In genomic region chr12:9869307-9870161, GRCh38 we compare ENCODE assay signal across 8 cellular contexts. TPM values are rescaled to one million over a fixed set of nuclear protein-coding genes. Genes with fewer than 3 reads are reported as not detected.
DNase-seq lines count a peak whose midpoint lies in the region; ATAC-seq and TF ChIP-seq lines count a peak whose summit lies in the region.

Gene CLEC2B, minus strand, starts transcription at chr12:9869354.

- H3K4me3 ChIP-seq in fibroblast of the aortic adventitia (ENCODE audit: low read depth, low read length), result peak within 1 kb of the TSS; percentile 56

- no peak for TF ChIP-seq CTCF in activated CD8-positive, alpha-beta T cell treated with anti-CD3 and anti-CD28 coated beads for 36 hours (IDR thresholded peaks at IDR 0.05)
- TF ChIP-seq CTCF in fibroblast of the aortic adventitia (IDR thresholded peaks at IDR 0.05; ENCODE audit: insufficient read depth, low read length) (no peak), GM20000 (IDR thresholded peaks at IDR 0.05; ENCODE audit: extremely low read depth, missing control alignments) (no peak)

- peak within 1 kb of the TSS; percentile 85 for H3K4me3 Mint-ChIP-seq in activated CD8-positive, alpha-beta T cell treated with anti-CD3 and anti-CD28 coated beads for 36 hours

- CTCF ChIA-PET in activated CD8-positive, alpha-beta T cell treated with anti-CD3 and anti-CD28 coated beads for 36 hours (lab: Charles Lee), result interaction anchor here (0.9 to 3.6 kb wide), 8 partner anchors 55 to 126 kb away, joined by 3 to 21 read pairs (median 5); no protein-coding TSS in a partner anchor

- peaks cover 23% of the 10 kb centered on the region for H3K4me1 Mint-ChIP-seq in activated CD8-positive, alpha-beta T cell treated with anti-CD3 and anti-CD28 coated beads for 36 hours (ENCODE audit: low read depth)

- peak; percentile 68 for ATAC-seq in activated CD8-positive, alpha-beta T cell treated with anti-CD3 and anti-CD28 coated beads for 36 hours
- ATAC-seq in GM19467 (IDR thresholded peaks at IDR 0.05; ENCODE audit: unreplicated experiment), result no peak

- H3K27me3 Mint-ChIP-seq in activated CD8-positive, alpha-beta T cell treated with anti-CD3 and anti-CD28 coated beads for 36 hours, result no peaks in the 10 kb centered on the region

- H3K27ac Mint-ChIP-seq in activated CD8-positive, alpha-beta T cell treated with anti-CD3 and anti-CD28 coated beads for 36 hours, result peak within 1 kb of the TSS; percentile 89

- H3K36me3 Mint-ChIP-seq in activated CD8-positive, alpha-beta T cell treated with anti-CD3 and anti-CD28 coated beads for 36 hours (ENCODE audit: low read depth), result peaks cover 22% of the 10 kb centered on the region

- peak; percentile 69 for DNase-seq in activated CD8-positive, alpha-beta memory T cell treated with anti-CD3 and anti-CD28 coated beads for 24 hours
- DNase-seq in activated CD8-positive, alpha-beta memory T cell treated with anti-CD3 and anti-CD28 coated beads, Interleukin-2, amount 50 U/mL, for 4 hours, result no peak
- DNase-seq in HT1080 (ENCODE audit: low read depth) (peak; percentile 55), fibroblast of the aortic adventitia (ENCODE audit: low read depth) (peak; percentile 80), posterior vena cava (ENCODE audit: low spot score) (no peak), GM20000 (ENCODE audit: low spot score) (no peak)
- DNase-seq in activated CD8-positive, alpha-beta T cell treated with anti-CD3 and anti-CD28 coated beads for 36 hours, result peak; percentile 70

- intact Hi-C loops in activated CD8-positive, alpha-beta T cell treated with anti-CD3 and anti-CD28 coated beads for 36 hours (cut with micrococcal nuclease), result loop anchor here (5.0 kb wide), 3 partner anchors 57 to 72 kb away; no protein-coding TSS in a partner anchor
- intact Hi-C loops in posterior vena cava (cut with DNase I), result no loop called here

- H3K9me3 Mint-ChIP-seq in activated CD8-positive, alpha-beta T cell treated with anti-CD3 and anti-CD28 coated beads for 36 hours, result no peaks in the 10 kb centered on the region

- POLR2A ChIA-PET in activated CD8-positive, alpha-beta T cell treated with anti-CD3 and anti-CD28 coated beads for 36 hours (lab: Charles Lee), result interaction anchor here (0.7 to 7.6 kb wide), 11 partner anchors 26 to 685 kb away, joined by 3 to 292 read pairs (median 4); partner anchors contain the start of genes CD69 and CLEC2D

RNA-seq across cellular contexts. Expression of gene CLEC2B, which starts in this region (rescaled TPM):
- total RNA-seq in HT1080 (2014; rRNA removed; shearing (Covaris generic)), result 0.19 and 0.60 TPM in 2 replicates
- polyA plus RNA-seq in HT1080 (2015; cell fraction: cytosol; rRNA removed), result 0.08 and 0.12 TPM in 2 replicates
- 0.33 and 0.50 TPM in 2 replicates for polyA plus RNA-seq in HT1080 (2015; cell fraction: nucleus; rRNA removed)
- total RNA-seq in activated CD8-positive, alpha-beta T cell treated with anti-CD3 and anti-CD28 coated beads for 36 hours, result 10 to 100 TPM; 38.4 to 43.2 TPM
- total RNA-seq in fibroblast of the aortic adventitia (ENCODE audit: low replicate concordance) (16.5 and 58.1 TPM in 2 replicates), posterior vena cava (10 to 100 TPM; 11.3 to 14.2 TPM)

Comparison
In these comparisons a context has a peak if more than half of its experiments do, and no peak if none do; other contexts are left out.
1. DNase-seq: peak in activated CD8-positive, alpha-beta memory T cell treated with anti-CD3 and anti-CD28 coated beads for 24 hours (single experiment), activated CD8-positive, alpha-beta T cell treated with anti-CD3 and anti-CD28 coated beads for 36 hours (single experiment) and fibroblast of the aortic adventitia (single experiment); none in activated CD8-positive, alpha-beta memory T cell treated with anti-CD3 and anti-CD28 coated beads, Interleukin-2, amount 50 U/mL, for 4 hours (single experiment), posterior vena cava (single experiment) and GM20000 (single experiment).
2. Peak in DNase-seq in HT1080; RNA of the gene not detected or under 1 TPM.